Comparison of ENCODE assay signal across 13 cellular contexts in genomic region chr4:17027495-17027894, GRCh38.
DNase-seq lines count a peak whose midpoint lies in the region; ATAC-seq and TF ChIP-seq lines count a peak whose summit lies in the region.
"Had no signal": no experiment of that assay in that cellular context is flagged by ENCODE, and none has a peak within 500 bp of the region (broad histone marks: within the 10 kb centered on the region; RNA-seq: fewer than 3 reads in every experiment).

No MANE protein-coding gene starts in this region.

- no peak overlapping the region for H3K4me3 ChIP-seq in choroid plexus epithelial cell (ENCODE audit: low read depth, low read length)
- H3K4me3 ChIP-seq: neural progenitor cell had no signal

- TF ChIP-seq CTCF in choroid plexus epithelial cell (conservative IDR thresholded peaks at IDR 0.05; ENCODE audit: low read depth, low read length), result no peak

- ATAC-seq in GM19397 (IDR thresholded peaks at IDR 0.05; ENCODE audit: unreplicated experiment) (no peak), GM21526 (IDR thresholded peaks at IDR 0.05; ENCODE audit: low FRiP score, unreplicated experiment) (no peak), left lobe of liver (no peak)

- DNase-seq in COLO829 (ENCODE audit: low spot score), result peak; percentile 62
- peak; percentile 25 for DNase-seq in NCI-H460 (ENCODE audit: extremely low read depth, low read depth)
- peak; percentile 93 for DNase-seq in choroid plexus epithelial cell (ENCODE audit: low read depth)
- peak; percentile 22 for DNase-seq in middle frontal gyrus (ENCODE audit: extremely low spot score, low spot score)
- no peak for DNase-seq in SKM-1 (lab: John Stamatoyannopoulos, UW; ENCODE audit: unreplicated experiment)
- no peak for DNase-seq in left lobe of liver (ENCODE audit: low spot score)
- DNase-seq: activated CD4-positive, CD25-positive, alpha-beta regulatory T cell; DMS53; immature natural killer cell; NCI-H1694 treated with DMSO at 0.1 percent for 48 hours had no signal

Comparison
In these comparisons a context has a peak if more than half of its experiments do, and no peak if none do; other contexts are left out.
1. DNase-seq: peak in COLO829 (single experiment), NCI-H460 (single experiment), choroid plexus epithelial cell (single experiment) and middle frontal gyrus (single experiment); none in SKM-1 (single experiment) and left lobe of liver (single experiment).